Comparison of ENCODE assay signal across 21 cellular contexts in genomic region chr14:98578204-98578603, GRCh38.
A peak's percentile ranks its signal among the peaks of the same experiment; 100 is the strongest.
DNase-seq lines count a peak whose midpoint lies in the region; ATAC-seq and TF ChIP-seq lines count a peak whose summit lies in the region.
"Had no signal": no experiment of that assay in that cellular context is flagged by ENCODE, and none has a peak within 500 bp of the region (broad histone marks: within the 10 kb centered on the region; RNA-seq: fewer than 3 reads in every experiment).

No MANE protein-coding gene starts in this region.

- H3K27ac ChIP-seq in RWPE1 (no peak overlapping the region), epithelial cell of prostate (peak overlapping the region; percentile 97), coronary artery (no peak overlapping the region)
- H3K27ac ChIP-seq: heart right ventricle, HL-60, left ventricle myocardium inferior, sigmoid colon, SJCRH30 had no signal

- TF ChIP-seq CTCF in RWPE1 (conservative IDR thresholded peaks at IDR 0.05; ENCODE audit: low read depth) = no peak
- no peak for TF ChIP-seq CTCF in coronary artery (IDR thresholded peaks at IDR 0.05)

- peak; percentile 24 for DNase-seq in GM04504 (ENCODE audit: low read depth)
- DNase-seq in RWPE1 (ENCODE audit: low spot score) = peak; percentile 47
- peak; percentile 93 for DNase-seq in epithelial cell of prostate (ENCODE audit: low read depth, low spot score)
- DNase-seq in non-pigmented ciliary epithelial cell (ENCODE audit: low read depth) = peak; percentile 56
- no peak for DNase-seq in stimulated activated naive CD4-positive, alpha-beta T cell treated with Interleukin-2 at 50 U/mL for 16 hours (lab: John Stamatoyannopoulos, UW)
- DNase-seq in coronary artery (ENCODE audit: low spot score) = no peak
- DNase-seq in middle frontal gyrus (ENCODE audit: extremely low spot score, low spot score) = no peak
- DNase-seq: activated CD4-positive, alpha-beta T cell treated with anti-CD3 and anti-CD28 coated beads for 48 hours; CD4-positive, alpha-beta T cell; DMS53; endodermal cell; heart right ventricle; left ventricle myocardium inferior; NCI-H1105 treated with DMSO at 0.1 percent for 48 hours; NCI-H2029 treated with DMSO at 0.1 percent for 48 hours; NCI-H226; NCI-H82; sigmoid colon; SJCRH30 had no signal

- POLR2A ChIA-PET in RWPE1 (lab: Yijun Ruan, JAX; ENCODE audit: low non-redundant PET) = no interaction called here

- no peak for ATAC-seq in HG02588 (IDR thresholded peaks at IDR 0.05; ENCODE audit: unreplicated experiment)
- ATAC-seq: heart right ventricle had no signal

- H3K4me3 ChIP-seq in coronary artery = no peak overlapping the region
- H3K4me3 ChIP-seq: heart right ventricle, left ventricle myocardium inferior, sigmoid colon, SJCRH30 had no signal

- CTCF ChIA-PET in RWPE1 (lab: Yijun Ruan, JAX) = no interaction called here

Comparison
In these comparisons a context has a peak if more than half of its experiments do, and no peak if none do; other contexts are left out.
1. DNase-seq: peak in GM04504 (single experiment), RWPE1 (single experiment), epithelial cell of prostate (single experiment) and non-pigmented ciliary epithelial cell (single experiment); none in stimulated activated naive CD4-positive, alpha-beta T cell treated with Interleukin-2 at 50 U/mL for 16 hours (single experiment), coronary artery (single experiment) and middle frontal gyrus (single experiment).